Comparison of ENCODE assay signal across 8 cellular contexts in the genomic region with DNA sequence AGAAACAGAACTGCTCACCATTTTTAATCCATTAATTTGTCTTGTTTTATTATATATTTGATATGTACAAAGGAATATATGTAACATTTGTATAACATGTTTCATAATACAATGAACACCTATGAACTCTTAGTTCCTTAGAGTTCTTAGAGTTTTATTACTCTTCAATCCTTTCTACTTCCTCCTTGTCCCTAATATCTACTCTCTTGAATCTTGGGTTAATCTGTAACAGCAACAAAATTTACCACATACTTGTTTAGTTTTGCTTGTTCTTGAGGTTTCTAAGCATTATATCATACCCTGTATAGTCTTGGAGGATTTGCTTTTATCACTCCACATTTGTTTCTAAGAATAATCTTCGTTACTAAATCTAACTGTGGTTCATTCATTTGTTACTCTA.
DNase-seq lines count a peak whose midpoint lies in the region; ATAC-seq lines count a peak whose summit lies in the region.

No MANE protein-coding gene starts in this region.

- no peaks in the 10 kb centered on the region for H3K27me3 ChIP-seq in duodenal mucosa (ENCODE audit: control insufficient read depth in 1 of 2, insufficient read depth in 2 of 2, low read length in 2 of 2)

- H3K9me3 ChIP-seq in duodenal mucosa (ENCODE audit: control insufficient read depth in 1 of 2, low read length in 2 of 2) = no peaks in the 10 kb centered on the region

- no peaks in the 10 kb centered on the region for H3K9me3 Mint-ChIP-seq in T-helper 1 cell treated with Interleukin-12 subunit alpha and Interleukin-12 subunit beta and Interleukin-4 antibody, amounts not matched to agents 30 μg/mL and 1 μg/mL, for 36 hours

- peak; percentile 63 for ATAC-seq in HG03108 (IDR thresholded peaks at IDR 0.05; ENCODE audit: unreplicated experiment)

- H3K4me1 ChIP-seq in duodenal mucosa (ENCODE audit: control insufficient read depth in 1 of 2, insufficient read depth in 2 of 2, low read length in 2 of 2) = peaks cover 0 to 24% of the 10 kb centered on the region in 2 donors

- peaks cover 28% of the 10 kb centered on the region for H3K4me1 Mint-ChIP-seq in T-helper 1 cell treated with Interleukin-12 subunit alpha and Interleukin-12 subunit beta and Interleukin-4 antibody, amounts not matched to agents 30 μg/mL and 1 μg/mL, for 36 hours (ENCODE audit: low read depth)

- peak overlapping the region; percentile 72 for H3K4me3 Mint-ChIP-seq in T-helper 1 cell treated with Interleukin-12 subunit alpha and Interleukin-12 subunit beta and Interleukin-4 antibody, amounts not matched to agents 30 μg/mL and 1 μg/mL, for 36 hours

- peak overlapping the region; percentile 63 to 70 for H3K4me3 ChIP-seq in duodenal mucosa (ENCODE audit: low read depth in 1 of 2, low read length in 2 of 2)
- peak overlapping the region in 6 of 7 experiments; percentile 2 to 32 (median 17) for H3K4me3 ChIP-seq in skin epidermis

- H3K27ac ChIP-seq in duodenal mucosa (ENCODE audit: low read depth, low read length) (peak overlapping the region; percentile 58), skin epidermis (peak overlapping the region in 19 of 21 experiments; percentile 54 to 93 (median 73))

- H3K36me3 ChIP-seq in duodenal mucosa (ENCODE audit: control insufficient read depth in 1 of 2, insufficient read depth in 2 of 2, low read length in 2 of 2) = peaks cover 3 to 4% of the 10 kb centered on the region in 2 donors

- no peaks in the 10 kb centered on the region for H3K27me3 Mint-ChIP-seq in T-helper 1 cell treated with Interleukin-12 subunit alpha and Interleukin-12 subunit beta and Interleukin-4 antibody, amounts not matched to agents 30 μg/mL and 1 μg/mL, for 36 hours (ENCODE audit: low read depth)

- peaks cover 18% of the 10 kb centered on the region for H3K36me3 Mint-ChIP-seq in T-helper 1 cell treated with Interleukin-12 subunit alpha and Interleukin-12 subunit beta and Interleukin-4 antibody, amounts not matched to agents 30 μg/mL and 1 μg/mL, for 36 hours (ENCODE audit: low read depth)

- peak overlapping the region; percentile 85 for H3K27ac Mint-ChIP-seq in T-helper 1 cell treated with Interleukin-12 subunit alpha and Interleukin-12 subunit beta and Interleukin-4 antibody, amounts not matched to agents 30 μg/mL and 1 μg/mL, for 36 hours

- H3K9ac ChIP-seq in duodenal mucosa (ENCODE audit: low read depth in 1 of 2, low read length in 2 of 2) = peak overlapping the region; percentile 45 to 55

- DNase-seq in T-helper 1 cell (no peak), germinal center (ENCODE audit: low spot score) (no peak), NCI-H1436 treated with DMSO at 0.1 percent for 48 hours (lab: John Stamatoyannopoulos, UW) (no peak), UCSD-AML1 (lab: John Stamatoyannopoulos, UW; ENCODE audit: unreplicated experiment) (no peak)
